ENCODE assay signal across 35 cellular contexts in genomic region chr12:39351153-39351552, GRCh38.
"Had no signal": no experiment of that assay in that cellular context is flagged by ENCODE, and none has a peak within 500 bp of the region (broad histone marks: within the 10 kb centered on the region; RNA-seq: fewer than 3 reads in every experiment).

No MANE protein-coding gene starts in this region.

- H3K27me3 ChIP-seq: adrenal gland, body of pancreas, breast epithelium, cardiac muscle cell, dorsolateral prefrontal cortex had no signal

- H3K4me1 ChIP-seq: breast epithelium had no signal

- H3K36me3 ChIP-seq: adrenal gland, breast epithelium, cardiac muscle cell had no signal

- H3K4me3 Mint-ChIP-seq: activated B cell treated with CpG ODN at 0.5 μM for 24 hours; activated CD4-positive, alpha-beta memory T cell treated with anti-CD3 and anti-CD28 coated beads for 36 hours; activated CD8-positive, alpha-beta memory T cell treated with anti-CD3 and anti-CD28 coated beads, Interleukin-2, amount 10 ng/mL, durations not matched to agents 7 days and 5 days; activated CD8-positive, alpha-beta T cell treated with anti-CD3 and anti-CD28 coated beads, Interleukin-2, amount 10 ng/mL, durations not matched to agents 7 days and 5 days; activated naive CD4-positive, alpha-beta T cell treated with anti-CD3 and anti-CD28 coated beads for 36 hours; activated naive CD4-positive, alpha-beta T cell treated with anti-CD3 and anti-CD28 coated beads, Interleukin-2, amount 50 U/mL, for 24 hours; activated naive CD8-positive, alpha-beta T cell treated with anti-CD3 and anti-CD28 coated beads for 36 hours; activated naive CD8-positive, alpha-beta T cell treated with anti-CD3 and anti-CD28 coated beads, Interleukin-2, amount 50 U/mL, for 24 hours; activated T-helper 1 cell treated with anti-CD3 and anti-CD28 coated beads, Interleukin-12 subunit alpha, Interleukin-12 subunit beta, Interleukin-2, Interleukin-4 antibody, amounts not matched to agents 30 ng/mL and 10 ng/mL and 1 ng/mL, durations not matched to agents 14 hours and 24 hours and 36 hours; central memory CD8-positive, alpha-beta T cell; dendritic cell treated with granulocyte-macrophage colony-stimulating factor and Interleukin-4, amounts not matched to agents 40 ng/mL and 50 ng/mL, for 4 days; endodermal cell; T-cell; T-helper 1 cell treated with Interleukin-12 subunit alpha and Interleukin-12 subunit beta and Interleukin-4 antibody, amounts not matched to agents 30 μg/mL and 1 μg/mL, for 36 hours had no signal

- H3K4me3 ChIP-seq: adrenal gland, body of pancreas, breast epithelium, cardiac muscle cell, coronary artery, dorsolateral prefrontal cortex had no signal

- H3K9me3 Mint-ChIP-seq: activated B cell treated with CpG ODN at 0.5 μM for 24 hours; activated CD4-positive, alpha-beta memory T cell treated with anti-CD3 and anti-CD28 coated beads for 36 hours; activated naive CD4-positive, alpha-beta T cell treated with anti-CD3 and anti-CD28 coated beads for 36 hours; activated naive CD4-positive, alpha-beta T cell treated with anti-CD3 and anti-CD28 coated beads, Interleukin-2, amount 50 U/mL, for 24 hours; activated naive CD8-positive, alpha-beta T cell treated with anti-CD3 and anti-CD28 coated beads for 36 hours; activated naive CD8-positive, alpha-beta T cell treated with anti-CD3 and anti-CD28 coated beads, Interleukin-2, amount 50 U/mL, for 24 hours; activated T-helper 1 cell treated with anti-CD3 and anti-CD28 coated beads, Interleukin-12 subunit alpha, Interleukin-12 subunit beta, Interleukin-2, Interleukin-4 antibody, amounts not matched to agents 30 ng/mL and 10 ng/mL and 1 ng/mL, durations not matched to agents 14 hours and 24 hours and 36 hours; activated T-helper 2 cell treated with anti-CD3 and anti-CD28 coated beads, Interferon-gamma antibody, Interleukin-2, Interleukin-4, amounts not matched to agents 10 μg/mL and 5 μg/mL and 100 μg/mL, durations not matched to agents 14 hours and 24 hours and 36 hours; central memory CD8-positive, alpha-beta T cell; dendritic cell treated with granulocyte-macrophage colony-stimulating factor and Interleukin-4, amounts not matched to agents 40 ng/mL and 50 ng/mL, for 4 days; endodermal cell; T-cell; T-helper 1 cell treated with Interleukin-12 subunit alpha and Interleukin-12 subunit beta and Interleukin-4 antibody, amounts not matched to agents 30 μg/mL and 1 μg/mL, for 36 hours had no signal

- H3K27me3 Mint-ChIP-seq: activated B cell treated with CpG ODN at 0.5 μM for 24 hours; activated CD4-positive, alpha-beta memory T cell treated with anti-CD3 and anti-CD28 coated beads for 36 hours; activated CD8-positive, alpha-beta memory T cell treated with anti-CD3 and anti-CD28 coated beads, Interleukin-2, amount 10 ng/mL, durations not matched to agents 7 days and 5 days; activated naive CD4-positive, alpha-beta T cell treated with anti-CD3 and anti-CD28 coated beads, Interleukin-2, amount 50 U/mL, for 24 hours; activated naive CD8-positive, alpha-beta T cell treated with anti-CD3 and anti-CD28 coated beads for 36 hours; activated naive CD8-positive, alpha-beta T cell treated with anti-CD3 and anti-CD28 coated beads, Interleukin-2, amount 50 U/mL, for 24 hours; central memory CD8-positive, alpha-beta T cell; dendritic cell treated with granulocyte-macrophage colony-stimulating factor and Interleukin-4, amounts not matched to agents 40 ng/mL and 50 ng/mL, for 4 days; T-cell had no signal

- H3K27ac ChIP-seq: adrenal gland, body of pancreas, breast epithelium, cardiac muscle cell, coronary artery, dorsolateral prefrontal cortex, WERI-Rb-1 had no signal

- H3K27ac Mint-ChIP-seq: activated B cell treated with CpG ODN at 0.5 μM for 24 hours; activated CD4-positive, alpha-beta memory T cell treated with anti-CD3 and anti-CD28 coated beads for 36 hours; activated CD8-positive, alpha-beta memory T cell treated with anti-CD3 and anti-CD28 coated beads, Interleukin-2, amount 10 ng/mL, durations not matched to agents 7 days and 5 days; activated CD8-positive, alpha-beta T cell treated with anti-CD3 and anti-CD28 coated beads, Interleukin-2, amount 10 ng/mL, durations not matched to agents 7 days and 5 days; activated naive CD4-positive, alpha-beta T cell treated with anti-CD3 and anti-CD28 coated beads for 36 hours; activated naive CD4-positive, alpha-beta T cell treated with anti-CD3 and anti-CD28 coated beads, Interleukin-2, amount 50 U/mL, for 24 hours; activated naive CD8-positive, alpha-beta T cell treated with anti-CD3 and anti-CD28 coated beads for 36 hours; activated naive CD8-positive, alpha-beta T cell treated with anti-CD3 and anti-CD28 coated beads, Interleukin-2, amount 50 U/mL, for 24 hours; activated T-helper 1 cell treated with anti-CD3 and anti-CD28 coated beads, Interleukin-12 subunit alpha, Interleukin-12 subunit beta, Interleukin-2, Interleukin-4 antibody, amounts not matched to agents 30 ng/mL and 10 ng/mL and 1 ng/mL, durations not matched to agents 14 hours and 24 hours and 36 hours; activated T-helper 2 cell treated with anti-CD3 and anti-CD28 coated beads, Interferon-gamma antibody, Interleukin-2, Interleukin-4, amounts not matched to agents 10 μg/mL and 5 μg/mL and 100 μg/mL, durations not matched to agents 14 hours and 24 hours and 36 hours; dendritic cell treated with granulocyte-macrophage colony-stimulating factor and Interleukin-4, amounts not matched to agents 40 ng/mL and 50 ng/mL, for 4 days; endodermal cell; T-cell; T-helper 1 cell treated with Interleukin-12 subunit alpha and Interleukin-12 subunit beta and Interleukin-4 antibody, amounts not matched to agents 30 μg/mL and 1 μg/mL, for 36 hours had no signal

- H3K4me1 Mint-ChIP-seq: activated B cell treated with CpG ODN at 0.5 μM for 24 hours; activated naive CD4-positive, alpha-beta T cell treated with anti-CD3 and anti-CD28 coated beads, Interleukin-2, amount 50 U/mL, for 24 hours; activated naive CD8-positive, alpha-beta T cell treated with anti-CD3 and anti-CD28 coated beads for 36 hours; activated naive CD8-positive, alpha-beta T cell treated with anti-CD3 and anti-CD28 coated beads, Interleukin-2, amount 50 U/mL, for 24 hours; central memory CD8-positive, alpha-beta T cell; T-cell had no signal

- FAIRE-seq: frontal cortex had no signal

- DNase-seq: activated B cell treated with CpG ODN at 0.5 μM for 24 hours; activated CD4-positive, alpha-beta memory T cell treated with anti-CD3 and anti-CD28 coated beads for 36 hours; activated CD4-positive, alpha-beta T cell treated with anti-CD3 and anti-CD28 coated beads for 48 hours; activated CD4-positive, alpha-beta T cell treated with anti-CD3 and anti-CD28 coated beads, Interleukin-2, amount 50 U/mL, for 1 hour; activated CD8-positive, alpha-beta memory T cell treated with anti-CD3 and anti-CD28 coated beads, Interleukin-2, amount 10 ng/mL, durations not matched to agents 7 days and 5 days; activated CD8-positive, alpha-beta memory T cell treated with anti-CD3 and anti-CD28 coated beads, Interleukin-2, amount 50 U/mL, for 4 hours; activated CD8-positive, alpha-beta T cell treated with anti-CD3 and anti-CD28 coated beads, Interleukin-2, amount 10 ng/mL, durations not matched to agents 7 days and 5 days; activated effector memory CD4-positive, alpha-beta T cell treated with anti-CD3 and anti-CD28 coated beads, Interleukin-2, amount 50 U/mL, for 16 hours; activated naive CD4-positive, alpha-beta T cell treated with anti-CD3 and anti-CD28 coated beads for 36 hours; activated naive CD8-positive, alpha-beta T cell treated with anti-CD3 and anti-CD28 coated beads for 36 hours; activated naive CD8-positive, alpha-beta T cell treated with anti-CD3 and anti-CD28 coated beads, Interleukin-2, amount 50 U/mL, for 24 hours; activated T-cell treated with anti-CD3 and anti-CD28 coated beads, Interleukin-2, amount 50 U/mL, for 1 hour; activated T-cell treated with anti-CD3 and anti-CD28 coated beads, Interleukin-2, amount 50 U/mL, for 48 hours; adrenal gland; amygdala; aorta; body of pancreas; dorsolateral prefrontal cortex; effector memory CD4-positive, alpha-beta T cell; endodermal cell; foreskin fibroblast; head of caudate nucleus; T-cell; T-helper 9 cell; WERI-Rb-1 had no signal

- H3K9me3 ChIP-seq: body of pancreas, breast epithelium had no signal
